In genomic region chr1:190338829-190339228, GRCh38 we compare ENCODE assay signal across 34 cellular contexts.
"Had no signal": no experiment of that assay in that cellular context is flagged by ENCODE, and none has a peak within 500 bp of the region (broad histone marks: within the 10 kb centered on the region; RNA-seq: fewer than 3 reads in every experiment).

No MANE protein-coding gene starts in this region.

- H3K4me3 ChIP-seq: MG63 had no signal

- H3K27me3 ChIP-seq: MG63 had no signal

- DNase-seq: Karpas-422, Kasumi-1, MG63, MM.1S, MV-4-11, NCI-H1048, NCI-H1092, NCI-H1092 treated with DMSO at 0.1 percent for 48 hours, NCI-H1105, NCI-H1105 treated with DMSO at 0.1 percent for 48 hours, NCI-H1417 treated with DMSO at 0.1 percent for 48 hours, NCI-H1436, NCI-H1436 treated with DMSO at 0.1 percent for 48 hours, NCI-H146, NCI-H1694, NCI-H1694 treated with DMSO at 0.1 percent for 48 hours, NCI-H187, NCI-H187 treated with DMSO at 0.1 percent for 48 hours, NCI-H1930, NCI-H2029, NCI-H2029 treated with DMSO at 0.1 percent for 48 hours, NCI-H2081, NCI-H2081 treated with DMSO at 0.1 percent for 48 hours, NCI-H2107, NCI-H2171, NCI-H2171 treated with DMSO at 0.1 percent for 48 hours, NCI-H2227 treated with DMSO at 0.1 percent for 48 hours, NCI-H226, NCI-H345, NCI-H446, NCI-H446 treated with DMSO at 0.1 percent for 48 hours, NCI-H510A, NCI-H510A treated with DMSO at 0.1 percent for 48 hours, NCI-H524 had no signal

- H3K36me3 ChIP-seq: MG63 had no signal

- H3K9me3 ChIP-seq: MG63 had no signal
